In the genomic region with DNA sequence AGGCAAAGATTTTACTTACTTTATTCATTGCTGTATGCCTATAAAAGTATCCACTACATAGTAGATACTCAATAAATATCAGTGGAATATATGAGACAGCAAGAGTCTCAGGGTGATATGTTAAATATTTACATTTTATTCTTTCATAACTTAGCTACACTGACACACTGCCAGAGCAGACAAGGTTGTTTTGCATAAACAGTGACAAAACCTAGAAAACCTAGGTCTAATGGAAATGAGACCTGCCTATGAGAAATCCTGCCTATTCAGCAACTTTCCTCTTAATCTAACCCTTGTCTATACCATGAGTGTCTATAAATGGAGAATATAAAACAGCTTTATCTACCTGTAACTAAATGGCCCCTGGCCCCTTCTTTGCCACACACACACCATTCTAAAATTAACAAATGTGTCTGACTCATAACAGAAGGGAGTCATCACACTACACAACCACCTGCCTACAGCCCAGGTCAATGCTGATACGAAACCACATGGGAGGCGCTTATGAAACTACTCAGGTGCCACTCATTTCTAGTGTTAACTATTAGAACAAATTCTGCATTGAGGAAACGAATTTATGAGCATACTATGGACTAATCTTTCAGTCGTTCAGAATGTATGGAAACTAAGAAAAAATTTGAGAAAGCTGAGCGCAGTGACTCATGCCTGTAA, we compare ENCODE assay signal across 1 cellular context.
TF ChIP-seq lines count a peak whose summit lies in the region.

No MANE protein-coding gene starts in this region.

TF ChIP-seq in K562, 482 proteins besides CTCF, POLR2A, EP300 and RAD21 (continued from another document):
- TF ChIP-seq DEAF1 (CRISPR knock-in tag; IDR thresholded peaks at IDR 0.05) (no peak), MAFK (IDR thresholded peaks at IDR 0.05; ENCODE audit: low read length) (peak; percentile 31; the same call in 1 of the 2 replicates), XRCC3 (IDR thresholded peaks at IDR 0.05) (no peak), RAD51 (IDR thresholded peaks at IDR 0.05; ENCODE audit: borderline replicate concordance, low read depth) (no peak), DMBX1 (CRISPR knock-in tag; IDR thresholded peaks at IDR 0.05; ENCODE audit: borderline replicate concordance) (no peak), GABPB2 (CRISPR knock-in tag; conservative IDR thresholded peaks at IDR 0.05) (no peak), RBM22 (IDR thresholded peaks at IDR 0.05; ENCODE audit: low read depth, low read length, poor library complexity, severe bottlenecking) (no peak), C11orf30 (IDR thresholded peaks at IDR 0.05; ENCODE audit: low read depth) (peak; percentile 66), MAFG (tag; conservative IDR thresholded peaks at IDR 0.05) (peak; percentile 34; the same call in 1 of the 2 replicates), RFX5 (IDR thresholded peaks at IDR 0.05; ENCODE audit: low read depth, low read length) (no peak), ZNF354B (CRISPR knock-in tag; IDR thresholded peaks at IDR 0.05) (no peak), ASH1L (IDR thresholded peaks at IDR 0.05; ENCODE audit: borderline replicate concordance, low read depth, partially characterized antibody) (no peak), ZNF316 (IDR thresholded peaks at IDR 0.05) (peak; percentile 76)
- TF ChIP-seq, protein P1, sequence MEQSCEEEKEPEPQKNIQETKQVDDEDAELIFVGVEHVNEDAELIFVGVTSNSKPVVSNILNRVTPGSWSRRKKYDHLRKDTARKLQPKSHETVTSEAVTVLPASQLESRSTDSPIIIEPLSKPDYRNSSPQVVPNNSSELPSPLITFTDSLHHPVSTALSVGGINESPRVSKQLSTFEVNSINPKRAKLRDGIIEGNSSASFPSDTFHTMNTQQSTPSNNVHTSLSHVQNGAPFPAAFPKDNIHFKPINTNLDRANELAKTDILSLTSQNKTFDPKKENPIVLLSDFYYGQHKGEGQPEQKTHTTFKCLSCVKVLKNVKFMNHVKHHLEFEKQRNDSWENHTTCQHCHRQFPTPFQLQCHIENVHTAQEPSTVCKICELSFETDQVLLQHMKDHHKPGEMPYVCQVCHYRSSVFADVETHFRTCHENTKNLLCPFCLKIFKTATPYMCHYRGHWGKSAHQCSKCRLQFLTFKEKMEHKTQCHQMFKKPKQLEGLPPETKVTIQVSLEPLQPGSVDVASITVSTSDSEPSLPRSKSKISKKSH (CRISPR knock-in tag; IDR thresholded peaks at IDR 0.05) = no peak
